ENCODE assay signal across 8 cellular contexts in the genomic region with DNA sequence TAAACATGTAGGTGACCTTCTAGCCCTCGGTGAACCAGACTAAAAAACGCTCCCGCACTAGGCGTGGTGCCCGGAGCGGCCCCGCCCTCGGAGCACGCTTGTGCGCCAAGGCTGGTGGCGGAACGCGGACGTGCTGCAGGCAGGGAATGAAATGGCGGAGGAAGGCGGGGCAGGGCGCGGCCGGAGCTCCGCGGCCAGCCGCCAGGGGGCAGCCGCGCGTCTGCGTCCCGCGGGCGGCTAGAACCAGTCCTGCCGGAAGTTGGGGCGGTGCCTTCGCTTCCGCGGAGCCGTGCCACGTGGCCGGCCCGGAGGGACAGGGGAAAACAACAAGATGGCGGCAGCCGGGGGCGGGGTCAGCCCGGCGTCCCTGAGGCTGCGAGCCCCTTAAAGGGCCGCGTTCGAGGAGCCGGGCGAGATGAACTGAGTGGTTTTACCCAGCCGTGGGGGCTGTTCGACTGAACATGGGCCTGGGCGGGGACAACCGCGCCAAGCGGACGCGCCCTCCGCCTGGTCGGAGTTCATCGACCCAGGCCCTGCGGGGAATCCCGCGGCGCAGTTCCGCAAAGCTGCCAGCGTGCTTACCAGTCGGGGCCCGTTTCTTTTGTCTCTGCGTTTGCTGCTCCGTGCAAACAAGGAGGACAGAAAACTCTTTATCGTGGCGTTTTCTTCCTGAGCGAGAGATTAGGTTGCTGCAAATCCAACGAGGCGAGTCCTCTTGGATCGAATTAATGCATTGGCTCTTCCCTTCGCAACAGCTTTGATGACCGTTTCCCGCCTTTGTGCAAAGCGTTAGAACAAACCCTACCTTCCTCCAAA.
A peak's percentile ranks its signal among the peaks of the same experiment; 100 is the strongest.
DNase-seq lines count a peak whose midpoint lies in the region; ATAC-seq, FAIRE-seq and TF ChIP-seq lines count a peak whose summit lies in the region.

No MANE protein-coding gene starts in this region.

- TF ChIP-seq RAD21 in HepG2 (CRISPR knock-in tag; IDR thresholded peaks at IDR 0.05), result peak; percentile 99

- peaks cover 55% of the 10 kb centered on the region for H3K4me1 Mint-ChIP-seq in activated CD4-positive, alpha-beta T cell treated with anti-CD3 and anti-CD28 coated beads, Interleukin-2, amount 10 ng/mL, durations not matched to agents 7 days and 5 days

- H4K20me1 ChIP-seq in HepG2 (ENCODE audit: insufficient read depth, low read length), result no peaks in the 10 kb centered on the region

- peak; percentile 99 for DNase-seq in CD1c-positive myeloid dendritic cell (ENCODE audit: extremely low spot score)
- peak; percentile 91 to 98 for DNase-seq in NCI-H526 (lab: John Stamatoyannopoulos, UW)
- peak; percentile 99 for DNase-seq in activated CD4-positive, alpha-beta T cell treated with anti-CD3 and anti-CD28 coated beads, Interleukin-2, amount 10 ng/mL, durations not matched to agents 7 days and 5 days
- peak; percentile 85 for DNase-seq in cortex of kidney (lab: John Stamatoyannopoulos, UW)
- peak; percentile 95 for DNase-seq in HepG2 (ENCODE audit: low spot score)
- DNase-seq in stimulated activated CD4-positive, alpha-beta T cell treated with anti-CD3 and anti-CD28 coated beads, Interleukin-2, amount 100 ng/mL, for 48 hours, result peak; percentile 96 to 97

- POLR2A ChIA-PET in activated CD4-positive, alpha-beta T cell treated with anti-CD3 and anti-CD28 coated beads, Interleukin-2, amount 10 ng/mL, durations not matched to agents 7 days and 5 days (lab: Charles Lee), result interaction anchor here (0.6 to 5.3 kb wide), 10 partner anchors 21 to 112 kb away, joined by 3 to 46 read pairs (median 9); a partner anchor contains a TSS
- POLR2A ChIA-PET in HepG2 (lab: Yijun Ruan, JAX), result interaction anchor here (0.6 to 5.8 kb wide), 23 partner anchors 8 to 219 kb away, joined by 3 to 211 read pairs (median 5); a partner anchor contains a TSS

- ATAC-seq in GM19351 (IDR thresholded peaks at IDR 0.05; ENCODE audit: unreplicated experiment) (peak; percentile 73), HG03520 (IDR thresholded peaks at IDR 0.05; ENCODE audit: unreplicated experiment) (peak; percentile 72), HepG2 (peak; percentile 86)

- intact Hi-C loops in HepG2 (cut with micrococcal nuclease; ENCODE audit: unreplicated experiment), result loop anchor here (1.0 kb wide), 2 partner anchors 73 to 95 kb away; no protein-coding TSS in a partner anchor

- peaks cover 10% of the 10 kb centered on the region for H3K36me3 Mint-ChIP-seq in activated CD4-positive, alpha-beta T cell treated with anti-CD3 and anti-CD28 coated beads, Interleukin-2, amount 10 ng/mL, durations not matched to agents 7 days and 5 days (ENCODE audit: low read depth)

- FAIRE-seq in HepG2 (lab: Jason Lieb, UNC), result no peak

- peak overlapping the region; percentile 98 for H3K27ac ChIP-seq in HepG2 (ENCODE audit: extremely low read length, insufficient read depth, low read length)

- H3K4me3 Mint-ChIP-seq in activated CD4-positive, alpha-beta T cell treated with anti-CD3 and anti-CD28 coated beads, Interleukin-2, amount 10 ng/mL, durations not matched to agents 7 days and 5 days, result peak overlapping the region; percentile 91

- H3K4me1 ChIP-seq in HepG2 (ENCODE audit: insufficient read depth, low read length), result peaks cover 48% of the 10 kb centered on the region

- H3K79me2 ChIP-seq in HepG2 (ENCODE audit: insufficient read depth, low read length), result peaks cover 30% of the 10 kb centered on the region

- no peaks in the 10 kb centered on the region; a peak in 1 of 5 replicates for H3K27me3 ChIP-seq in HepG2 (ENCODE audit: control insufficient read depth in 1 of 2, insufficient read depth in 2 of 2, low read length in 2 of 2)

- H3K4me3 ChIP-seq in HepG2 (replicated peaks in 1 of 3; ENCODE audit: insufficient read depth in 1 of 3, low read depth in 2 of 3, low read length in 3 of 3), result peak overlapping the region; percentile 53 to 76 (median 61); a peak in 5 of 6 replicates

- no peak overlapping the region for H2AFZ ChIP-seq in HepG2 (ENCODE audit: low read length)

- in situ Hi-C loops in HepG2 (cut with HindIII; ENCODE audit: extremely low pct_ligation_motif_present, low pct_unique_long_range_greater_than_20kb), result no loop called here

- H3K27me3 Mint-ChIP-seq in activated CD4-positive, alpha-beta T cell treated with anti-CD3 and anti-CD28 coated beads, Interleukin-2, amount 10 ng/mL, durations not matched to agents 7 days and 5 days, result no peaks in the 10 kb centered on the region

- H3K9ac ChIP-seq in HepG2 (ENCODE audit: insufficient read depth, low read depth, low read length), result peak overlapping the region; percentile 97

- TF ChIP-seq POLR2A in HepG2 (IDR thresholded peaks at IDR 0.05; ENCODE audit: insufficient read depth in 1 of 2, low read depth in 2 of 2, low read length in 2 of 2), result peak; percentile 84 to 95

- no TSS peak for BruUV-seq in HepG2 (replicated peaks; lab: Mats Ljungman, UMichigan)

- H3K27ac Mint-ChIP-seq in activated CD4-positive, alpha-beta T cell treated with anti-CD3 and anti-CD28 coated beads, Interleukin-2, amount 10 ng/mL, durations not matched to agents 7 days and 5 days, result peak overlapping the region; percentile 99

- WGBS in HepG2 (ENCODE audit: low lambda C conversion rate), result 2% methylated on average over 25 of the region's 80 CpGs

- H3K4me2 ChIP-seq in HepG2 (ENCODE audit: low read depth, low read length), result peak overlapping the region; percentile 98

- no peaks in the 10 kb centered on the region for H3K36me3 ChIP-seq in HepG2 (replicated peaks in 1 of 2; ENCODE audit: control insufficient read depth in 1 of 2, insufficient read depth in 2 of 2, low read length in 2 of 2)

- peak; percentile 89 for TF ChIP-seq CTCF in HepG2 (CRISPR knock-in tag; IDR thresholded peaks at IDR 0.05)

- CTCF ChIA-PET in activated CD4-positive, alpha-beta T cell treated with anti-CD3 and anti-CD28 coated beads, Interleukin-2, amount 10 ng/mL, durations not matched to agents 7 days and 5 days (lab: Charles Lee), result interaction anchor here (0.6 to 11.9 kb wide), 42 partner anchors 11 to 219 kb away, joined by 3 to 246 read pairs (median 6); a partner anchor contains a TSS
- CTCF ChIA-PET in HepG2 (lab: Yijun Ruan, JAX; ENCODE audit: low intra/inter-chr PET ratio, low total read pairs), result interaction anchor here (0.8 to 0.9 kb wide), 2 partner anchors 109 kb away, joined by 4 to 6 read pairs; no protein-coding TSS in a partner anchor

- no peaks in the 10 kb centered on the region for H3K9me3 Mint-ChIP-seq in activated CD4-positive, alpha-beta T cell treated with anti-CD3 and anti-CD28 coated beads, Interleukin-2, amount 10 ng/mL, durations not matched to agents 7 days and 5 days

- no peaks in the 10 kb centered on the region for H3K9me3 ChIP-seq in HepG2 (ENCODE audit: low read length)

- TF ChIP-seq EP300 in HepG2 (IDR thresholded peaks at IDR 0.05; ENCODE audit: low read depth in 2 of 2, low read length in 2 of 2) (peak in 1 of 2 experiments; percentile 45; a peak in 2 of 4 replicates), HepG2 (CRISPR knock-in tag; IDR thresholded peaks at IDR 0.05; ENCODE audit: borderline replicate concordance) (peak; percentile 75; the same call in 1 of the 2 replicates)

TF ChIP-seq in HepG2, 621 proteins besides CTCF, POLR2A, EP300 and RAD21 (continues in another document):
- TF ChIP-seq RELA (CRISPR knock-in tag; IDR thresholded peaks at IDR 0.05) (peak; percentile 94), SIN3A (IDR thresholded peaks at IDR 0.05; ENCODE audit: borderline replicate concordance, low read depth, low read length) (peak; percentile 72; the same call in 1 of the 2 replicates), MAFK (conservative IDR thresholded peaks at IDR 0.05 in 1 of 2, IDR thresholded peaks at IDR 0.05 in 1 of 2; ENCODE audit: low read length in 2 of 2) (no peak), BRD4 (CRISPR knock-in tag; IDR thresholded peaks at IDR 0.05) (no peak; the same call in none of the 2 replicates), POLR2G (IDR thresholded peaks at IDR 0.05; ENCODE audit: low read depth, low read length) (peak; percentile 91), HMG20B (CRISPR knock-in tag; conservative IDR thresholded peaks at IDR 0.05) (peak; percentile 7; the same call in 1 of the 2 replicates)
- TF ChIP-seq, protein P1, sequence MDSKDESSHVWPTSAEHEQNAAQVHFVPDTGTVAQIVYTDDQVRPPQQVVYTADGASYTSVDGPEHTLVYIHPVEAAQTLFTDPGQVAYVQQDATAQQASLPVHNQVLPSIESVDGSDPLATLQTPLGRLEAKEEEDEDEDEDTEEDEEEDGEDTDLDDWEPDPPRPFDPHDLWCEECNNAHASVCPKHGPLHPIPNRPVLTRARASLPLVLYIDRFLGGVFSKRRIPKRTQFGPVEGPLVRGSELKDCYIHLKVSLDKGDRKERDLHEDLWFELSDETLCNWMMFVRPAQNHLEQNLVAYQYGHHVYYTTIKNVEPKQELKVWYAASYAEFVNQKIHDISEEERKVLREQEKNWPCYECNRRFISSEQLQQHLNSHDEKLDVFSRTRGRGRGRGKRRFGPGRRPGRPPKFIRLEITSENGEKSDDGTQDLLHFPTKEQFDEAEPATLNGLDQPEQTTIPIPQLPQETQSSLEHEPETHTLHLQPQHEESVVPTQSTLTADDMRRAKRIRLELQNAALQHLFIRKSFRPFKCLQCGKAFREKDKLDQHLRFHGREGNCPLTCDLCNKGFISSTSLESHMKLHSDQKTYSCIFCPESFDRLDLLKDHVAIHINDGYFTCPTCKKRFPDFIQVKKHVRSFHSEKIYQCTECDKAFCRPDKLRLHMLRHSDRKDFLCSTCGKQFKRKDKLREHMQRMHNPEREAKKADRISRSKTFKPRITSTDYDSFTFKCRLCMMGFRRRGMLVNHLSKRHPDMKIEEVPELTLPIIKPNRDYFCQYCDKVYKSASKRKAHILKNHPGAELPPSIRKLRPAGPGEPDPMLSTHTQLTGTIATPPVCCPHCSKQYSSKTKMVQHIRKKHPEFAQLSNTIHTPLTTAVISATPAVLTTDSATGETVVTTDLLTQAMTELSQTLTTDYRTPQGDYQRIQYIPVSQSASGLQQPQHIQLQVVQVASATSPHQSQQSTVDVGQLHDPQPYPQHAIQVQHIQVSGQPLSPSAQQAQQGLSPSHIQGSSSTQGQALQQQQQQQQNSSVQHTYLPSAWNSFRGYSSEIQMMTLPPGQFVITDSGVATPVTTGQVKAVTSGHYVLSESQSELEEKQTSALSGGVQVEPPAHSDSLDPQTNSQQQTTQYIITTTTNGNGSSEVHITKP (CRISPR knock-in tag; IDR thresholded peaks at IDR 0.05; ENCODE audit: low read depth), result peak; percentile 94; the same call in 1 of the 2 replicates

Comparison
In these comparisons a context has a peak if more than half of its experiments do, and no peak if none do; other contexts are left out.
1. Peak in every context shown above with its lines: DNase-seq, ATAC-seq, H3K4me3 ChIP-seq and H3K27ac ChIP-seq.